Comparison of ENCODE assay signal across 19 cellular contexts in genomic region chr5:1836176-1836890, GRCh38. TPM values are rescaled to one million over a fixed set of nuclear protein-coding genes. Genes with fewer than 3 reads are reported as not detected.
DNase-seq lines count a peak whose midpoint lies in the region; ATAC-seq and TF ChIP-seq lines count a peak whose summit lies in the region.
"Had no signal": no experiment of that assay in that cellular context is flagged by ENCODE, and none has a peak within 500 bp of the region (broad histone marks: within the 10 kb centered on the region; RNA-seq: fewer than 3 reads in every experiment).

No MANE protein-coding gene starts in this region.

- no peak overlapping the region for H3K9ac ChIP-seq in MM.1S (ENCODE audit: low read length)

- peak overlapping the region; percentile 29 for H3K4me2 ChIP-seq in MM.1S (ENCODE audit: low read depth, low read length)

- peaks cover 36% of the 10 kb centered on the region for H3K27me3 ChIP-seq in MM.1S (replicated peaks; ENCODE audit: insufficient read depth, low read length)
- no peaks in the 10 kb centered on the region for H3K27me3 ChIP-seq in right atrium auricular region
- peaks cover 6% of the 10 kb centered on the region for H3K27me3 ChIP-seq in foreskin keratinocyte
- H3K27me3 ChIP-seq: SJCRH30 had no signal

- no peak for ATAC-seq in foreskin keratinocyte

- TF ChIP-seq CTCF in MM.1S (IDR thresholded peaks at IDR 0.05; ENCODE audit: low read length) (no peak), coronary artery (IDR thresholded peaks at IDR 0.05) (no peak), right atrium auricular region (IDR thresholded peaks at IDR 0.05) (no peak), foreskin keratinocyte (conservative IDR thresholded peaks at IDR 0.05) (no peak), nephron progenitor cell (IDR thresholded peaks at IDR 0.05) (no peak)

- peaks cover 49% of the 10 kb centered on the region for H3K4me1 Mint-ChIP-seq in nephron progenitor cell

- H3K27ac Mint-ChIP-seq in nephron progenitor cell: no peak overlapping the region

- no peak overlapping the region for H3K4me3 Mint-ChIP-seq in nephron progenitor cell
- H3K4me3 Mint-ChIP-seq: H9 had no signal

- H2AFZ ChIP-seq in MM.1S (ENCODE audit: low read length): 0 out of 2 replicates have a peak overlapping the region, but pooled peaks have one; percentile 15

- intact Hi-C loops in posterior vena cava (cut with DNase I): no loop called here

- H3K9me3 ChIP-seq in MM.1S (replicated peaks; ENCODE audit: insufficient read depth, low read length): no peaks in the 10 kb centered on the region
- no peaks in the 10 kb centered on the region for H3K9me3 ChIP-seq in right atrium auricular region
- H3K9me3 ChIP-seq: SJCRH30 had no signal

- no peaks in the 10 kb centered on the region for H3K36me3 Mint-ChIP-seq in nephron progenitor cell (ENCODE audit: low read depth)

- no peaks in the 10 kb centered on the region for H3K4me1 ChIP-seq in MM.1S (ENCODE audit: low read length)
- H3K4me1 ChIP-seq in right atrium auricular region: peaks cover 0 to 6% of the 10 kb centered on the region in 2 donors
- H3K4me1 ChIP-seq in foreskin keratinocyte: no peaks in the 10 kb centered on the region
- H3K4me1 ChIP-seq: SJCRH30 had no signal

- no peaks in the 10 kb centered on the region for H3F3A ChIP-seq in MM.1S (ENCODE audit: insufficient read depth, low read length)

- H3K9me2 ChIP-seq in MM.1S (replicated peaks; ENCODE audit: insufficient read depth, low read length): no peaks in the 10 kb centered on the region

- peaks cover 33% of the 10 kb centered on the region for H3K27me3 Mint-ChIP-seq in nephron progenitor cell (ENCODE audit: low read depth, poor library complexity)

- H3K4me3 ChIP-seq in MM.1S (ENCODE audit: low read length): no peak overlapping the region
- no peak overlapping the region for H3K4me3 ChIP-seq in coronary artery
- no peak overlapping the region for H3K4me3 ChIP-seq in right atrium auricular region
- H3K4me3 ChIP-seq: SJCRH30 had no signal

- no peaks in the 10 kb centered on the region for H4K20me1 ChIP-seq in MM.1S (ENCODE audit: insufficient read depth, low read length)

- H3K27ac ChIP-seq in MM.1S (ENCODE audit: low read length) (no peak overlapping the region), coronary artery (no peak overlapping the region), right atrium auricular region (peak overlapping the region; percentile 35 to 69), foreskin keratinocyte (no peak overlapping the region)
- H3K27ac ChIP-seq: SJCRH30 had no signal

- DNase-seq in MM.1S (peak; percentile 12), coronary artery (ENCODE audit: low spot score) (peak; percentile 64), right atrium auricular region (ENCODE audit: low spot score) (no peak), posterior vena cava (ENCODE audit: low spot score) (peak; percentile 54), foreskin keratinocyte (no peak), epidermal melanocyte (ENCODE audit: insufficient read length, low spot score) (no peak), GM19238 (ENCODE audit: insufficient read length, low spot score) (no peak), nephron progenitor cell (no peak)
- DNase-seq: AML-193, DMS79 treated with DMSO at 0.1 percent for 48 hours, H9, MV-4-11, NCI-H187, NCI-H2227 treated with DMSO at 0.1 percent for 48 hours, NCI-H510A treated with DMSO at 0.1 percent for 48 hours, NCI-H82 had no signal

- H3K36me3 ChIP-seq in MM.1S (replicated peaks; ENCODE audit: insufficient read depth, low read length): no peaks in the 10 kb centered on the region
- no peaks in the 10 kb centered on the region for H3K36me3 ChIP-seq in right atrium auricular region
- H3K36me3 ChIP-seq: SJCRH30 had no signal

- H3K9me3 Mint-ChIP-seq in nephron progenitor cell: no peaks in the 10 kb centered on the region
- H3K9me3 Mint-ChIP-seq: H9 had no signal

- no peaks in the 10 kb centered on the region for H3K79me2 ChIP-seq in MM.1S (ENCODE audit: low read length)

RNA-seq across cellular contexts. Expression of gene NDUFS6, which starts 35.1 kb away (rescaled TPM):
- total RNA-seq in right atrium auricular region: 100 to 1,000 TPM; 130 to 135 TPM
- 10 to 100 TPM; 25.4 to 25.8 TPM for total RNA-seq in posterior vena cava
- total RNA-seq in foreskin keratinocyte: 68.2 and 84.6 TPM in 2 replicates
- 154 and 160 TPM in 2 replicates for polyA plus RNA-seq in foreskin keratinocyte

RNA-seq across cellular contexts. Expression of gene MRPL36, which starts 36.7 kb away (rescaled TPM):
- total RNA-seq in right atrium auricular region (10 to 100 TPM; 40.5 to 41.2 TPM), posterior vena cava (10 to 100 TPM; 29.4 to 32.4 TPM), foreskin keratinocyte (65.3 and 73.6 TPM in 2 replicates)
- 102 and 104 TPM in 2 replicates for polyA plus RNA-seq in foreskin keratinocyte

RNA-seq across cellular contexts. Expression of gene IRX4, which starts 46.4 kb away (rescaled TPM):
- not detected for total RNA-seq in right atrium auricular region
- total RNA-seq in posterior vena cava: not detected
- total RNA-seq in foreskin keratinocyte: 20.3 and 26.4 TPM in 2 replicates
- polyA plus RNA-seq in foreskin keratinocyte: 22.0 and 32.8 TPM in 2 replicates
- total RNA-seq: G401, RPMI7951, SJCRH30 had no signal

Comparison
In these comparisons a context has a peak if more than half of its experiments do, and no peak if none do; other contexts are left out.
1. DNase-seq: peak in MM.1S (single experiment), coronary artery (single experiment) and posterior vena cava (single experiment); none in right atrium auricular region (single experiment), foreskin keratinocyte (0 of 2), epidermal melanocyte (single experiment), GM19238 (single experiment) and nephron progenitor cell (single experiment).
2. H3K27ac ChIP-seq: peak in right atrium auricular region (2 of 2); none in MM.1S (single experiment), coronary artery (0 of 2) and foreskin keratinocyte (single experiment).
3. RNA of gene IRX4, which starts 46.4 kb away (total RNA-seq): 20.3 to 26.4 TPM in foreskin keratinocyte; not detected in right atrium auricular region and not detected in posterior vena cava; every median in the first group is over 10 times any median in the second.